In genomic region chr1:209784276-209785169, GRCh38 we compare ENCODE assay signal across 1 cellular context.
TF ChIP-seq lines count a peak whose summit lies in the region.

Gene C1orf74, minus strand, starts transcription at chr1:209784559. Its CDS starts 925 bp downstream, at chr1:209783634.

TF ChIP-seq in K562, 482 proteins besides CTCF, POLR2A, EP300 and RAD21 (continued from another document and continues in another):
- peak; percentile 28 for TF ChIP-seq PRDM10 (IDR thresholded peaks at IDR 0.05; ENCODE audit: partially characterized antibody)
- peak; percentile 88 for TF ChIP-seq HCFC1 (IDR thresholded peaks at IDR 0.05; ENCODE audit: low read depth, low read length)
- peak; percentile 8; the same call in 1 of the 2 replicates for TF ChIP-seq DEAF1 (CRISPR knock-in tag; IDR thresholded peaks at IDR 0.05)
- no peak for TF ChIP-seq CBX8 (IDR thresholded peaks at IDR 0.05; ENCODE audit: borderline replicate concordance, extremely low read depth, low read depth, low read length, poor library complexity, severe bottlenecking)
- TF ChIP-seq NR1H2 (CRISPR knock-in tag; IDR thresholded peaks at IDR 0.05) = no peak
- TF ChIP-seq CCNT2 (IDR thresholded peaks at IDR 0.05; ENCODE audit: borderline replicate concordance, extremely low read depth, insufficient read length, low read depth, low read length) = no peak
- TF ChIP-seq FOXP4 (CRISPR knock-in tag; IDR thresholded peaks at IDR 0.05; ENCODE audit: borderline replicate concordance) = peak; percentile 69; the same call in 1 of the 2 replicates
- TF ChIP-seq SMC3 (conservative IDR thresholded peaks at IDR 0.05; ENCODE audit: insufficient read depth, low read depth, low read length) = no peak
- TF ChIP-seq ZNF551 (CRISPR knock-in tag; IDR thresholded peaks at IDR 0.05) = no peak
- peak; percentile 43; the same call in 1 of the 2 replicates for TF ChIP-seq LEF1 (IDR thresholded peaks at IDR 0.05)
- peak; percentile 70; the same call in 1 of the 2 replicates for TF ChIP-seq CBX5 (IDR thresholded peaks at IDR 0.05; ENCODE audit: borderline replicate concordance, low read depth)
- no peak for TF ChIP-seq MCM7 (IDR thresholded peaks at IDR 0.05)
- TF ChIP-seq ZBTB17 (CRISPR knock-in tag; IDR thresholded peaks at IDR 0.05) = peak; percentile 47; the same call in 1 of the 2 replicates
- no peak for TF ChIP-seq HES1 (IDR thresholded peaks at IDR 0.05; ENCODE audit: low read depth)
- no peak; the same call in 1 of the 2 replicates for TF ChIP-seq NR4A1 (CRISPR knock-in tag; IDR thresholded peaks at IDR 0.05)
- peak; percentile 86 for TF ChIP-seq NR4A1 (tag; IDR thresholded peaks at IDR 0.05)
- no peak for TF ChIP-seq PHB2 (IDR thresholded peaks at IDR 0.05; ENCODE audit: low read depth)
- no peak; the same call in 1 of the 2 replicates for TF ChIP-seq NCOR1 (IDR thresholded peaks at IDR 0.05)
- no peak for TF ChIP-seq CBX2 (IDR thresholded peaks at IDR 0.05; ENCODE audit: insufficient read depth, low read length, poor library complexity, severe bottlenecking)
- no peak for TF ChIP-seq XRCC3 (IDR thresholded peaks at IDR 0.05)
- TF ChIP-seq STAT6 (CRISPR knock-in tag; IDR thresholded peaks at IDR 0.05) = peak; percentile 8; the same call in 1 of the 2 replicates
- peak; percentile 31; the same call in 1 of the 2 replicates for TF ChIP-seq ZEB2 (IDR thresholded peaks at IDR 0.05)
- TF ChIP-seq ZNF263 (CRISPR knock-in tag; IDR thresholded peaks at IDR 0.05; ENCODE audit: borderline replicate concordance) = no peak
- no peak for TF ChIP-seq USF2 (CRISPR knock-in tag; IDR thresholded peaks at IDR 0.05)
- peak; percentile 98 for TF ChIP-seq ZBTB40 (IDR thresholded peaks at IDR 0.05)
- no peak for TF ChIP-seq ZBTB40 (CRISPR knock-in tag; IDR thresholded peaks at IDR 0.05)
- TF ChIP-seq FOXP1 (CRISPR knock-in tag; IDR thresholded peaks at IDR 0.05) = no peak
- peak; percentile 76 for TF ChIP-seq SMAD4 (CRISPR knock-in tag; conservative IDR thresholded peaks at IDR 0.05)
- no peak for TF ChIP-seq U2AF1 (optimal IDR thresholded peaks at IDR 0.05; ENCODE audit: low read depth, low read length)
- TF ChIP-seq RBM39 (optimal IDR thresholded peaks at IDR 0.05; ENCODE audit: low read depth, low read length) = no peak
- TF ChIP-seq ATF3 (IDR thresholded peaks at IDR 0.05) = peak; percentile 100
- TF ChIP-seq ATF3 (CRISPR knock-in tag; conservative IDR thresholded peaks at IDR 0.05) = peak; percentile 75
- no peak for TF ChIP-seq USF1 (CRISPR knock-in tag; IDR thresholded peaks at IDR 0.05)
- TF ChIP-seq GABPB2 (CRISPR knock-in tag; conservative IDR thresholded peaks at IDR 0.05) = no peak
- no peak for TF ChIP-seq CEBPB (tag; IDR thresholded peaks at IDR 0.05)
- TF ChIP-seq SNRNP70 (optimal IDR thresholded peaks at IDR 0.05; ENCODE audit: low read depth, low read length) = no peak
- TF ChIP-seq SIN3A (IDR thresholded peaks at IDR 0.05; ENCODE audit: borderline replicate concordance in 2 of 2, control insufficient read depth in 1 of 2, low read depth in 2 of 2, low read length in 2 of 2) = no peak
- no peak for TF ChIP-seq PTBP1 (IDR thresholded peaks at IDR 0.05; ENCODE audit: low read depth, low read length)
